16 cellular contexts compared by ENCODE assay signal in genomic region chr16:23635958-23636357, GRCh38.
"Had no signal": no experiment of that assay in that cellular context is flagged by ENCODE, and none has a peak within 500 bp of the region (broad histone marks: within the 10 kb centered on the region; RNA-seq: fewer than 3 reads in every experiment).

No MANE protein-coding gene starts in this region.

- H3K4me3 ChIP-seq: coronary artery, esophagus muscularis mucosa, mucosa of descending colon, pancreas, suprapubic skin had no signal

- ATAC-seq: left lobe of liver; mucosa of descending colon; naive thymus-derived CD4-positive, alpha-beta T cell; pancreas; sciatic nerve had no signal

- H3K9me3 Mint-ChIP-seq: brain; naive thymus-derived CD4-positive, alpha-beta T cell; stimulated activated naive CD8-positive, alpha-beta T cell treated with anti-CD3 and anti-CD28 coated beads, Interleukin-15, Interleukin-2, amounts not matched to agents 100 ng/mL and 50 ng/mL, for 24 hours; T-helper 1 cell treated with Interleukin-12 subunit alpha and Interleukin-12 subunit beta and Interleukin-4 antibody, amounts not matched to agents 30 μg/mL and 1 μg/mL, for 36 hours; type B pancreatic cell had no signal

- H3K9me3 ChIP-seq: esophagus muscularis mucosa, mucosa of descending colon, pancreas, suprapubic skin had no signal

- H3K27me3 Mint-ChIP-seq: activated naive CD8-positive, alpha-beta T cell; brain; naive thymus-derived CD4-positive, alpha-beta T cell; stimulated activated naive CD8-positive, alpha-beta T cell treated with anti-CD3 and anti-CD28 coated beads, Interleukin-15, Interleukin-2, amounts not matched to agents 100 ng/mL and 50 ng/mL, for 24 hours; type B pancreatic cell had no signal

- DNase-seq: central memory CD4-positive, alpha-beta T cell; foreskin fibroblast; hippocampal formation; mucosa of descending colon; naive thymus-derived CD4-positive, alpha-beta T cell; pancreas had no signal

- H3K27me3 ChIP-seq: esophagus muscularis mucosa, pancreas, suprapubic skin had no signal

- H3K27ac Mint-ChIP-seq: stimulated activated naive CD8-positive, alpha-beta T cell treated with anti-CD3 and anti-CD28 coated beads, Interleukin-15, Interleukin-2, amounts not matched to agents 100 ng/mL and 50 ng/mL, for 24 hours; T-helper 1 cell treated with Interleukin-12 subunit alpha and Interleukin-12 subunit beta and Interleukin-4 antibody, amounts not matched to agents 30 μg/mL and 1 μg/mL, for 36 hours; type B pancreatic cell had no signal

- H3K4me3 Mint-ChIP-seq: activated naive CD8-positive, alpha-beta T cell; brain; naive thymus-derived CD4-positive, alpha-beta T cell; stimulated activated naive CD8-positive, alpha-beta T cell treated with anti-CD3 and anti-CD28 coated beads, Interleukin-15, Interleukin-2, amounts not matched to agents 100 ng/mL and 50 ng/mL, for 24 hours; T-helper 1 cell treated with Interleukin-12 subunit alpha and Interleukin-12 subunit beta and Interleukin-4 antibody, amounts not matched to agents 30 μg/mL and 1 μg/mL, for 36 hours; type B pancreatic cell had no signal
